In genomic region chr20:47354388-47354709, GRCh38 we compare ENCODE assay signal across 8 cellular contexts. TPM values are rescaled to one million over a fixed set of nuclear protein-coding genes. Genes with fewer than 3 reads are reported as not detected.
A peak's percentile ranks its signal among the peaks of the same experiment; 100 is the strongest.
DNase-seq lines count a peak whose midpoint lies in the region; ATAC-seq lines count a peak whose summit lies in the region.

No MANE protein-coding gene starts in this region.

- H3K4me1 Mint-ChIP-seq in activated CD4-positive, alpha-beta T cell treated with anti-CD3 and anti-CD28 coated beads for 36 hours, result peaks cover 44% of the 10 kb centered on the region
- peaks cover 32% of the 10 kb centered on the region for H3K4me1 Mint-ChIP-seq in activated naive CD8-positive, alpha-beta T cell treated with anti-CD3 and anti-CD28 coated beads for 36 hours

- H3K9me3 Mint-ChIP-seq in activated CD4-positive, alpha-beta T cell treated with anti-CD3 and anti-CD28 coated beads for 36 hours (ENCODE audit: low read depth), result no peaks in the 10 kb centered on the region
- no peaks in the 10 kb centered on the region for H3K9me3 Mint-ChIP-seq in activated naive CD8-positive, alpha-beta T cell treated with anti-CD3 and anti-CD28 coated beads for 36 hours

- H3K9ac ChIP-seq in iPS-20b (ENCODE audit: low read depth, low read length), result peak overlapping the region; percentile 84; the same call in 1 of the 2 replicates

- peaks cover 33% of the 10 kb centered on the region for H3K36me3 ChIP-seq in iPS-20b (ENCODE audit: insufficient read depth, low read depth, low read length)

- no peaks in the 10 kb centered on the region for H3K27me3 Mint-ChIP-seq in activated CD4-positive, alpha-beta T cell treated with anti-CD3 and anti-CD28 coated beads for 36 hours
- H3K27me3 Mint-ChIP-seq in activated naive CD8-positive, alpha-beta T cell treated with anti-CD3 and anti-CD28 coated beads for 36 hours, result no peaks in the 10 kb centered on the region

- H3K27me3 ChIP-seq in iPS-20b (ENCODE audit: insufficient read depth, low read length), result no peaks in the 10 kb centered on the region

- POLR2A ChIA-PET in activated CD4-positive, alpha-beta T cell treated with anti-CD3 and anti-CD28 coated beads for 36 hours (lab: Charles Lee), result interaction anchor here (1.2 kb wide), 1 partner anchor 80 kb away, joined by 4 read pairs; no protein-coding TSS in a partner anchor

- H3K4me1 ChIP-seq in iPS-20b (ENCODE audit: insufficient read depth, low read length), result peaks cover 97% of the 10 kb centered on the region

- H3K4me3 ChIP-seq in iPS-20b (ENCODE audit: low read length), result peak overlapping the region; percentile 45

- no peaks in the 10 kb centered on the region for H3K9me3 ChIP-seq in iPS-20b (ENCODE audit: insufficient read depth, low read depth, low read length)

- intact Hi-C loops in activated CD4-positive, alpha-beta T cell treated with anti-CD3 and anti-CD28 coated beads for 36 hours (cut with DNase I, micrococcal nuclease), result loop anchor here in 1 of 2 experiments (2.0 kb wide), 1 partner anchor 38 kb away; no protein-coding TSS in a partner anchor

- peak overlapping the region; percentile 77 for H3K4me3 Mint-ChIP-seq in activated CD4-positive, alpha-beta T cell treated with anti-CD3 and anti-CD28 coated beads for 36 hours
- H3K4me3 Mint-ChIP-seq in activated naive CD8-positive, alpha-beta T cell treated with anti-CD3 and anti-CD28 coated beads for 36 hours, result peak overlapping the region; percentile 95

- CTCF ChIA-PET in activated CD4-positive, alpha-beta T cell treated with anti-CD3 and anti-CD28 coated beads for 36 hours (lab: Charles Lee), result interaction anchor here (0.9 to 6.3 kb wide), 6 partner anchors 11 to 158 kb away, joined by 3 to 64 read pairs (median 4); no protein-coding TSS in a partner anchor

- no peak for DNase-seq in activated CD4-positive, alpha-beta T cell treated with anti-CD3 and anti-CD28 coated beads for 36 hours
- DNase-seq in activated CD4-positive, alpha-beta T cell treated with anti-CD3 and anti-CD28 coated beads, Interleukin-2, amount 50 U/mL, for 48 hours, result no peak
- no peak for DNase-seq in activated naive CD8-positive, alpha-beta T cell treated with anti-CD3 and anti-CD28 coated beads for 36 hours
- DNase-seq in substantia nigra (lab: John Stamatoyannopoulos, UW), result no peak

- H3K27ac Mint-ChIP-seq in activated CD4-positive, alpha-beta T cell treated with anti-CD3 and anti-CD28 coated beads for 36 hours, result peak overlapping the region; percentile 98
- H3K27ac Mint-ChIP-seq in activated naive CD8-positive, alpha-beta T cell treated with anti-CD3 and anti-CD28 coated beads for 36 hours, result peak overlapping the region; percentile 97

- H3K36me3 Mint-ChIP-seq in activated CD4-positive, alpha-beta T cell treated with anti-CD3 and anti-CD28 coated beads for 36 hours (ENCODE audit: low read depth), result peaks cover 16% of the 10 kb centered on the region
- H3K36me3 Mint-ChIP-seq in activated naive CD8-positive, alpha-beta T cell treated with anti-CD3 and anti-CD28 coated beads for 36 hours, result peaks cover 22% of the 10 kb centered on the region

- H3K27ac ChIP-seq in iPS-20b (ENCODE audit: low read length), result peak overlapping the region; percentile 41
- peak overlapping the region; percentile 100 for H3K27ac ChIP-seq in substantia nigra (ENCODE audit: low read depth, low read length, poor library complexity, severe bottlenecking)

- no peak for ATAC-seq in activated CD4-positive, alpha-beta T cell treated with anti-CD3 and anti-CD28 coated beads for 36 hours
- ATAC-seq in GM21447 (IDR thresholded peaks at IDR 0.05; ENCODE audit: unreplicated experiment) (no peak), GM18511 (IDR thresholded peaks at IDR 0.05; ENCODE audit: unreplicated experiment) (no peak), HG02970 (IDR thresholded peaks at IDR 0.05; ENCODE audit: low FRiP score, unreplicated experiment) (no peak)

RNA-seq across cellular contexts. Expression of gene ZMYND8, which starts 2.1 kb away (rescaled TPM):
- total RNA-seq in activated CD4-positive, alpha-beta T cell treated with anti-CD3 and anti-CD28 coated beads for 36 hours, result 10 to 100 TPM; 33.7 to 50.3 TPM
- 10 to 100 TPM; 28.8 to 29.8 TPM for total RNA-seq in activated naive CD8-positive, alpha-beta T cell treated with anti-CD3 and anti-CD28 coated beads for 36 hours
